In genomic region chr5:89425062-89425461, GRCh38 we compare ENCODE assay signal across 1 cellular context.
TF ChIP-seq lines count a peak whose summit lies in the region.

No MANE protein-coding gene starts in this region.

TF ChIP-seq in GM12878, 131 proteins besides CTCF, POLR2A, EP300 and RAD21 (continued from another document):
- TF ChIP-seq, protein P1, sequence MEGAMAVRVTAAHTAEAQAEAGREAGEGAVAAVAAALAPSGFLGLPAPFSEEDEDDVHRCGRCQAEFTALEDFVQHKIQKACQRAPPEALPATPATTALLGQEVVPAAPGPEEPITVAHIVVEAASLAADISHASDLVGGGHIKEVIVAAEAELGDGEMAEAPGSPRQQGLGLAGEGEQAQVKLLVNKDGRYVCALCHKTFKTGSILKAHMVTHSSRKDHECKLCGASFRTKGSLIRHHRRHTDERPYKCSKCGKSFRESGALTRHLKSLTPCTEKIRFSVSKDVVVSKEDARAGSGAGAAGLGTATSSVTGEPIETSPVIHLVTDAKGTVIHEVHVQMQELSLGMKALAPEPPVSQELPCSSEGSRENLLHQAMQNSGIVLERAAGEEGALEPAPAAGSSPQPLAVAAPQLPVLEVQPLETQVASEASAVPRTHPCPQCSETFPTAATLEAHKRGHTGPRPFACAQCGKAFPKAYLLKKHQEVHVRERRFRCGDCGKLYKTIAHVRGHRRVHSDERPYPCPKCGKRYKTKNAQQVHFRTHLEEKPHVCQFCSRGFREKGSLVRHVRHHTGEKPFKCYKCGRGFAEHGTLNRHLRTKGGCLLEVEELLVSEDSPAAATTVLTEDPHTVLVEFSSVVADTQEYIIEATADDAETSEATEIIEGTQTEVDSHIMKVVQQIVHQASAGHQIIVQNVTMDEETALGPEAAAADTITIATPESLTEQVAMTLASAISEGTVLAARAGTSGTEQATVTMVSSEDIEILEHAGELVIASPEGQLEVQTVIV (IDR thresholded peaks at IDR 0.05; ENCODE audit: borderline replicate concordance, partially characterized antibody), result no peak
- TF ChIP-seq PKNOX1 (IDR thresholded peaks at IDR 0.05) (no peak), ZNF217 (IDR thresholded peaks at IDR 0.05) (no peak), ZNF622 (IDR thresholded peaks at IDR 0.05) (no peak), HCFC1 (IDR thresholded peaks at IDR 0.05; ENCODE audit: low read length) (no peak), CHD4 (IDR thresholded peaks at IDR 0.05) (no peak), MTA2 (IDR thresholded peaks at IDR 0.05; ENCODE audit: low read depth) (no peak), ZBTB33 (IDR thresholded peaks at IDR 0.05) (no peak), TCF7 (IDR thresholded peaks at IDR 0.05; ENCODE audit: borderline replicate concordance) (peak; percentile 43; the same call in 1 of the 2 replicates), NR2F1 (conservative IDR thresholded peaks at IDR 0.05) (no peak), CREB1 (IDR thresholded peaks at IDR 0.05; ENCODE audit: low read depth) (no peak), LARP7 (IDR thresholded peaks at IDR 0.05) (no peak), RUNX3 (IDR thresholded peaks at IDR 0.05; ENCODE audit: low read length) (peak; percentile 71), SPI1 (IDR thresholded peaks at IDR 0.05; ENCODE audit: borderline replicate concordance, insufficient read depth, low read depth, low read length) (no peak)
- TF ChIP-seq, protein P2, sequence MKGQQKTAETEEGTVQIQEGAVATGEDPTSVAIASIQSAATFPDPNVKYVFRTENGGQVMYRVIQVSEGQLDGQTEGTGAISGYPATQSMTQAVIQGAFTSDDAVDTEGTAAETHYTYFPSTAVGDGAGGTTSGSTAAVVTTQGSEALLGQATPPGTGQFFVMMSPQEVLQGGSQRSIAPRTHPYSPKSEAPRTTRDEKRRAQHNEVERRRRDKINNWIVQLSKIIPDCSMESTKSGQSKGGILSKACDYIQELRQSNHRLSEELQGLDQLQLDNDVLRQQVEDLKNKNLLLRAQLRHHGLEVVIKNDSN (IDR thresholded peaks at IDR 0.05; ENCODE audit: borderline replicate concordance, extremely low read length, insufficient read depth, low read depth, low read length), result no peak
- TF ChIP-seq, protein P3, sequence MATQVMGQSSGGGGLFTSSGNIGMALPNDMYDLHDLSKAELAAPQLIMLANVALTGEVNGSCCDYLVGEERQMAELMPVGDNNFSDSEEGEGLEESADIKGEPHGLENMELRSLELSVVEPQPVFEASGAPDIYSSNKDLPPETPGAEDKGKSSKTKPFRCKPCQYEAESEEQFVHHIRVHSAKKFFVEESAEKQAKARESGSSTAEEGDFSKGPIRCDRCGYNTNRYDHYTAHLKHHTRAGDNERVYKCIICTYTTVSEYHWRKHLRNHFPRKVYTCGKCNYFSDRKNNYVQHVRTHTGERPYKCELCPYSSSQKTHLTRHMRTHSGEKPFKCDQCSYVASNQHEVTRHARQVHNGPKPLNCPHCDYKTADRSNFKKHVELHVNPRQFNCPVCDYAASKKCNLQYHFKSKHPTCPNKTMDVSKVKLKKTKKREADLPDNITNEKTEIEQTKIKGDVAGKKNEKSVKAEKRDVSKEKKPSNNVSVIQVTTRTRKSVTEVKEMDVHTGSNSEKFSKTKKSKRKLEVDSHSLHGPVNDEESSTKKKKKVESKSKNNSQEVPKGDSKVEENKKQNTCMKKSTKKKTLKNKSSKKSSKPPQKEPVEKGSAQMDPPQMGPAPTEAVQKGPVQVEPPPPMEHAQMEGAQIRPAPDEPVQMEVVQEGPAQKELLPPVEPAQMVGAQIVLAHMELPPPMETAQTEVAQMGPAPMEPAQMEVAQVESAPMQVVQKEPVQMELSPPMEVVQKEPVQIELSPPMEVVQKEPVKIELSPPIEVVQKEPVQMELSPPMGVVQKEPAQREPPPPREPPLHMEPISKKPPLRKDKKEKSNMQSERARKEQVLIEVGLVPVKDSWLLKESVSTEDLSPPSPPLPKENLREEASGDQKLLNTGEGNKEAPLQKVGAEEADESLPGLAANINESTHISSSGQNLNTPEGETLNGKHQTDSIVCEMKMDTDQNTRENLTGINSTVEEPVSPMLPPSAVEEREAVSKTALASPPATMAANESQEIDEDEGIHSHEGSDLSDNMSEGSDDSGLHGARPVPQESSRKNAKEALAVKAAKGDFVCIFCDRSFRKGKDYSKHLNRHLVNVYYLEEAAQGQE (IDR thresholded peaks at IDR 0.05; ENCODE audit: low read depth, low read length), result no peak
